ENCODE assay signal across 11 cellular contexts in genomic region chr1:2539312-2539907, GRCh38. TPM values are rescaled to one million over a fixed set of nuclear protein-coding genes. Genes with fewer than 3 reads are reported as not detected.
DNase-seq lines count a peak whose midpoint lies in the region; ATAC-seq and TF ChIP-seq lines count a peak whose summit lies in the region.
"Had no signal": no experiment of that assay in that cellular context is flagged by ENCODE, and none has a peak within 500 bp of the region (broad histone marks: within the 10 kb centered on the region; RNA-seq: fewer than 3 reads in every experiment).

No MANE protein-coding gene starts in this region.

- H3K4me1 ChIP-seq in mucosa of descending colon (ENCODE audit: low read depth), result peaks cover 51% of the 10 kb centered on the region

- TF ChIP-seq CTCF in GM06990 (IDR thresholded peaks at IDR 0.05; ENCODE audit: insufficient read depth, low read length, poor library complexity, severe bottlenecking) (peak; percentile 43), mucosa of descending colon (IDR thresholded peaks at IDR 0.05) (no peak)

- no peaks in the 10 kb centered on the region for H3K9me3 ChIP-seq in KOPT-K1 (ENCODE audit: insufficient read depth, low read length, poor library complexity, severe bottlenecking)
- no peaks in the 10 kb centered on the region for H3K9me3 ChIP-seq in mucosa of descending colon

- ATAC-seq in mucosa of descending colon (no peak), GM21825 (IDR thresholded peaks at IDR 0.05; ENCODE audit: unreplicated experiment) (no peak), HG03442 (IDR thresholded peaks at IDR 0.05; ENCODE audit: unreplicated experiment) (no peak), GM19324 (IDR thresholded peaks at IDR 0.05; ENCODE audit: low FRiP score, unreplicated experiment) (no peak)
- ATAC-seq: left cardiac atrium had no signal

- H3K4me3 ChIP-seq in GM06990 (replicated peaks; ENCODE audit: low read depth, low read length), result no peak overlapping the region
- no peak overlapping the region for H3K4me3 ChIP-seq in mucosa of descending colon

- peak overlapping the region; percentile 67 for H3K27ac ChIP-seq in KOPT-K1 (ENCODE audit: low read depth, low read length, poor library complexity, severe bottlenecking)

- H3K36me3 ChIP-seq in GM06990 (ENCODE audit: control insufficient read depth, insufficient read depth, low read length) (no peaks in the 10 kb centered on the region), KOPT-K1 (ENCODE audit: insufficient read depth, low read length) (no peaks in the 10 kb centered on the region), mucosa of descending colon (ENCODE audit: low read depth) (no peaks in the 10 kb centered on the region)

- no peaks in the 10 kb centered on the region; the same call in none of the 2 replicates for H3K27me3 ChIP-seq in GM06990 (replicated peaks; ENCODE audit: control insufficient read depth, insufficient read depth, low read length)

- DNase-seq in GM06990 (ENCODE audit: extremely low read depth, insufficient read length) (no peak), mucosa of descending colon (peak in 2 of 3 donors; percentile 41 to 66), midbrain (lab: John Stamatoyannopoulos, UW) (no peak)
- peak; percentile 48 for DNase-seq in activated naive CD4-positive, alpha-beta T cell treated with Interleukin-2 at 50 U/mL for 16 hours
- DNase-seq: cortex of kidney, GF-D8, left cardiac atrium had no signal

- intact Hi-C loops in mucosa of descending colon (cut with DNase I, micrococcal nuclease), result no loop called here

RNA-seq across cellular contexts. Expression of gene HES5, which starts 9.3 kb away (rescaled TPM):
- 1 to 10 TPM; 1.3 to 7.8 (median 1.6) TPM for total RNA-seq in mucosa of descending colon

RNA-seq across cellular contexts. Expression of gene PANK4, which starts 13.0 kb away (rescaled TPM):
- 10 to 100 TPM; 28.1 to 51.6 (median 44.7) TPM for total RNA-seq in mucosa of descending colon

RNA-seq across cellular contexts. Expression of gene TNFRSF14, which starts 16.8 kb away (rescaled TPM):
- 100 to 1,000 TPM; 143 to 206 (median 146) TPM for total RNA-seq in mucosa of descending colon

RNA-seq across cellular contexts. Expression of gene PRXL2B, which starts 47.2 kb away (rescaled TPM):
- total RNA-seq in mucosa of descending colon, result 10 to 100 TPM; 45.2 to 65.5 (median 48.3) TPM

Comparison
In these comparisons a context has a peak if more than half of its experiments do, and no peak if none do; other contexts are left out.
1. DNase-seq: peak in activated naive CD4-positive, alpha-beta T cell treated with Interleukin-2 at 50 U/mL for 16 hours (single experiment) and mucosa of descending colon (2 of 3); none in GM06990 (single experiment) and midbrain (single experiment).